In the genomic region with DNA sequence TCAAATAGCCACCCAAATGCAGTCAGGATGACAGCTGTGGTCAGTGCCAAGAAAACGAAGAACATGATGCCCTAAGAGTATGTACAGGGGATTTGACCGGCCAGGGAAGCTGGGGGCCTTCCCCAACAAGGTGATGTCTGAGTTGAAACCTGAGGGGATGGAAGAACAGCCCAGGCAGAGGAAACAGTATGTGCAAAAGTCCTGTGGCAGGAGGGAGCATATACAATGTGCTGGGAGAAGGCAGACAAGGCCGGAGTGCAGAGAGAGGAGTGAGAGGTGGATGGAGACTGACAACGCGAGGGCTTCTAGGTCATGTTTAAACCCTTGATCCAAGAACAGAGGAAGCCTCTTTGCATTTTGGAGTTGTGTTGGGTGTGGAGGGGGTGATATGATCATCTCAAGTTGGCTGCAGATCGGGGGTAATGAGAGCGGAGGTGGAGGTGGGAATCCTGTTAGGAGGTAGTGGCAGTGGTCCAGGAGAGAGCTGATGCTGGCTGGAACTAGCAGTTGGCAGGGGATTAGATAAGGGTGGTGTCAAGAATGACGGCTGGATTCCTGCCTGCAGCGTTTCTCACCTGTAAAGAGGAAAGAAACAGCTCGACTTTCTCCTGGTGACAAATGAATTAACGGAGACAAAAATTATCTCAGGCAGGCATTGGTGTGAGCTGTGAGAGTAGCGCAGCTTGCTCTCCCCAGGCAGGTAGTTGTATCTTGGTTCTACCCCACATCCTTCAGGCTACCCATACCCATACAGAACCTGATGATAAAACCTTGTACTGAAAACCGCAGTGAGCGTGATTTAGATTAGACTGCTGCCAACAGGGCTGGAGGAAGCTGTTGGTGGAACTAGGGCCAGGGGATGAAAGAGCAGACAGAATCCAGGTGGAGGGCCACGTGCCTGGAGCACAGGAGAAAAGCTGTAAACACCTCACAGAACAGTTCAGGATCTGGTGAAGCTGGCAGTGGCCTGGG, we compare ENCODE assay signal across 1 cellular context.
TF ChIP-seq lines count a peak whose summit lies in the region.

No MANE protein-coding gene starts in this region.

TF ChIP-seq in H1, 55 proteins besides CTCF, POLR2A, EP300 and RAD21:
- no peak for TF ChIP-seq NANOG (IDR thresholded peaks at IDR 0.05; ENCODE audit: insufficient read depth, low read depth, low read length, poor library complexity, severe bottlenecking)
- no peak for TF ChIP-seq KDM4A (IDR thresholded peaks at IDR 0.05; ENCODE audit: low read depth, low read length, severe bottlenecking)
- TF ChIP-seq SIN3A (conservative IDR thresholded peaks at IDR 0.05 in 1 of 2, IDR thresholded peaks at IDR 0.05 in 1 of 2; ENCODE audit: low read depth in 1 of 2, low read length in 2 of 2) = no peak
- no peak for TF ChIP-seq RFX5 (IDR thresholded peaks at IDR 0.05; ENCODE audit: borderline replicate concordance, low read depth, low read length)
- no peak for TF ChIP-seq YY1 (IDR thresholded peaks at IDR 0.05; ENCODE audit: low read depth, low read length)
- no peak for TF ChIP-seq SAP30 (IDR thresholded peaks at IDR 0.05; ENCODE audit: insufficient read depth, insufficient replicate concordance, low read length)
- TF ChIP-seq POLR2AphosphoS5 (IDR thresholded peaks at IDR 0.05; ENCODE audit: low read depth, low read length) = no peak
- no peak for TF ChIP-seq GTF2F1 (IDR thresholded peaks at IDR 0.05; ENCODE audit: borderline replicate concordance, low read depth, low read length)
- TF ChIP-seq SIRT6 (IDR thresholded peaks at IDR 0.05; ENCODE audit: low read length) = no peak
- no peak for TF ChIP-seq TBP (IDR thresholded peaks at IDR 0.05; ENCODE audit: low read depth, low read length)
- no peak for TF ChIP-seq NRF1 (IDR thresholded peaks at IDR 0.05; ENCODE audit: low read depth, low read length)
- TF ChIP-seq JUND (IDR thresholded peaks at IDR 0.05; ENCODE audit: low read length) = no peak
- TF ChIP-seq CHD2 (IDR thresholded peaks at IDR 0.05; ENCODE audit: low read length) = no peak
- TF ChIP-seq, protein P1, sequence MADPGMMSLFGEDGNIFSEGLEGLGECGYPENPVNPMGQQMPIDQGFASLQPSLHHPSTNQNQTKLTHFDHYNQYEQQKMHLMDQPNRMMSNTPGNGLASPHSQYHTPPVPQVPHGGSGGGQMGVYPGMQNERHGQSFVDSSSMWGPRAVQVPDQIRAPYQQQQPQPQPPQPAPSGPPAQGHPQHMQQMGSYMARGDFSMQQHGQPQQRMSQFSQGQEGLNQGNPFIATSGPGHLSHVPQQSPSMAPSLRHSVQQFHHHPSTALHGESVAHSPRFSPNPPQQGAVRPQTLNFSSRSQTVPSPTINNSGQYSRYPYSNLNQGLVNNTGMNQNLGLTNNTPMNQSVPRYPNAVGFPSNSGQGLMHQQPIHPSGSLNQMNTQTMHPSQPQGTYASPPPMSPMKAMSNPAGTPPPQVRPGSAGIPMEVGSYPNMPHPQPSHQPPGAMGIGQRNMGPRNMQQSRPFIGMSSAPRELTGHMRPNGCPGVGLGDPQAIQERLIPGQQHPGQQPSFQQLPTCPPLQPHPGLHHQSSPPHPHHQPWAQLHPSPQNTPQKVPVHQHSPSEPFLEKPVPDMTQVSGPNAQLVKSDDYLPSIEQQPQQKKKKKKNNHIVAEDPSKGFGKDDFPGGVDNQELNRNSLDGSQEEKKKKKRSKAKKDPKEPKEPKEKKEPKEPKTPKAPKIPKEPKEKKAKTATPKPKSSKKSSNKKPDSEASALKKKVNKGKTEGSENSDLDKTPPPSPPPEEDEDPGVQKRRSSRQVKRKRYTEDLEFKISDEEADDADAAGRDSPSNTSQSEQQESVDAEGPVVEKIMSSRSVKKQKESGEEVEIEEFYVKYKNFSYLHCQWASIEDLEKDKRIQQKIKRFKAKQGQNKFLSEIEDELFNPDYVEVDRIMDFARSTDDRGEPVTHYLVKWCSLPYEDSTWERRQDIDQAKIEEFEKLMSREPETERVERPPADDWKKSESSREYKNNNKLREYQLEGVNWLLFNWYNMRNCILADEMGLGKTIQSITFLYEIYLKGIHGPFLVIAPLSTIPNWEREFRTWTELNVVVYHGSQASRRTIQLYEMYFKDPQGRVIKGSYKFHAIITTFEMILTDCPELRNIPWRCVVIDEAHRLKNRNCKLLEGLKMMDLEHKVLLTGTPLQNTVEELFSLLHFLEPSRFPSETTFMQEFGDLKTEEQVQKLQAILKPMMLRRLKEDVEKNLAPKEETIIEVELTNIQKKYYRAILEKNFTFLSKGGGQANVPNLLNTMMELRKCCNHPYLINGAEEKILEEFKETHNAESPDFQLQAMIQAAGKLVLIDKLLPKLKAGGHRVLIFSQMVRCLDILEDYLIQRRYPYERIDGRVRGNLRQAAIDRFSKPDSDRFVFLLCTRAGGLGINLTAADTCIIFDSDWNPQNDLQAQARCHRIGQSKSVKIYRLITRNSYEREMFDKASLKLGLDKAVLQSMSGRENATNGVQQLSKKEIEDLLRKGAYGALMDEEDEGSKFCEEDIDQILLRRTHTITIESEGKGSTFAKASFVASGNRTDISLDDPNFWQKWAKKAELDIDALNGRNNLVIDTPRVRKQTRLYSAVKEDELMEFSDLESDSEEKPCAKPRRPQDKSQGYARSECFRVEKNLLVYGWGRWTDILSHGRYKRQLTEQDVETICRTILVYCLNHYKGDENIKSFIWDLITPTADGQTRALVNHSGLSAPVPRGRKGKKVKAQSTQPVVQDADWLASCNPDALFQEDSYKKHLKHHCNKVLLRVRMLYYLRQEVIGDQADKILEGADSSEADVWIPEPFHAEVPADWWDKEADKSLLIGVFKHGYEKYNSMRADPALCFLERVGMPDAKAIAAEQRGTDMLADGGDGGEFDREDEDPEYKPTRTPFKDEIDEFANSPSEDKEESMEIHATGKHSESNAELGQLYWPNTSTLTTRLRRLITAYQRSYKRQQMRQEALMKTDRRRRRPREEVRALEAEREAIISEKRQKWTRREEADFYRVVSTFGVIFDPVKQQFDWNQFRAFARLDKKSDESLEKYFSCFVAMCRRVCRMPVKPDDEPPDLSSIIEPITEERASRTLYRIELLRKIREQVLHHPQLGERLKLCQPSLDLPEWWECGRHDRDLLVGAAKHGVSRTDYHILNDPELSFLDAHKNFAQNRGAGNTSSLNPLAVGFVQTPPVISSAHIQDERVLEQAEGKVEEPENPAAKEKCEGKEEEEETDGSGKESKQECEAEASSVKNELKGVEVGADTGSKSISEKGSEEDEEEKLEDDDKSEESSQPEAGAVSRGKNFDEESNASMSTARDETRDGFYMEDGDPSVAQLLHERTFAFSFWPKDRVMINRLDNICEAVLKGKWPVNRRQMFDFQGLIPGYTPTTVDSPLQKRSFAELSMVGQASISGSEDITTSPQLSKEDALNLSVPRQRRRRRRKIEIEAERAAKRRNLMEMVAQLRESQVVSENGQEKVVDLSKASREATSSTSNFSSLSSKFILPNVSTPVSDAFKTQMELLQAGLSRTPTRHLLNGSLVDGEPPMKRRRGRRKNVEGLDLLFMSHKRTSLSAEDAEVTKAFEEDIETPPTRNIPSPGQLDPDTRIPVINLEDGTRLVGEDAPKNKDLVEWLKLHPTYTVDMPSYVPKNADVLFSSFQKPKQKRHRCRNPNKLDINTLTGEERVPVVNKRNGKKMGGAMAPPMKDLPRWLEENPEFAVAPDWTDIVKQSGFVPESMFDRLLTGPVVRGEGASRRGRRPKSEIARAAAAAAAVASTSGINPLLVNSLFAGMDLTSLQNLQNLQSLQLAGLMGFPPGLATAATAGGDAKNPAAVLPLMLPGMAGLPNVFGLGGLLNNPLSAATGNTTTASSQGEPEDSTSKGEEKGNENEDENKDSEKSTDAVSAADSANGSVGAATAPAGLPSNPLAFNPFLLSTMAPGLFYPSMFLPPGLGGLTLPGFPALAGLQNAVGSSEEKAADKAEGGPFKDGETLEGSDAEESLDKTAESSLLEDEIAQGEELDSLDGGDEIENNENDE (IDR thresholded peaks at IDR 0.05; ENCODE audit: insufficient replicate concordance, low read length) = no peak
